Comparison of ENCODE assay signal across 8 cellular contexts in the genomic region with DNA sequence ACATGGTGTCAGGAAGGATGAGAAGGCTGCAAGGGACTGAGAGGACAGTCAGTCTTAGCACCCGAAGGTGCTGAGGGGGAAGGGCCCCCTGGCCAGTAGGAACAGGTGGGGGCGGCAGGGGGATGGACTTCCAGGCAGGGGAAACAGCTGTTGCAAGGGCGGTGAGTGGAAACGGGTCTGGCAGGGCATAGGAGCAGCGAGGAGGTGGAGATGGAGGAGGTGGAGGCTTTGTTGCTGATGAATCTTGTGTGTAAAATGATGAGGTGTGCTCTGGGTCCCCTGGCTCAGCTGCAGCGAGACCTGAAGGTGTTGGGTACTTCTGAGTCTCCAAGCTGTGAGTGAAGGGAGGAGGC. TPM values are rescaled to one million over a fixed set of nuclear protein-coding genes. Genes with fewer than 3 reads are reported as not detected.
DNase-seq lines count a peak whose midpoint lies in the region; ATAC-seq, FAIRE-seq and TF ChIP-seq lines count a peak whose summit lies in the region.

No MANE protein-coding gene starts in this region.

- H3K4me1 Mint-ChIP-seq in T-helper 17 cell (peaks cover 36% of the 10 kb centered on the region), glutamatergic neuron (ENCODE audit: low read depth, unreplicated experiment) (peaks cover 18% of the 10 kb centered on the region)

- H3K9me3 ChIP-seq in T-helper 17 cell (ENCODE audit: control insufficient read depth, low read length, poor library complexity, severe bottlenecking): no peaks in the 10 kb centered on the region
- H3K9me3 ChIP-seq in skeletal muscle tissue (ENCODE audit: control insufficient read depth in 3 of 3, low read length in 3 of 3): no peaks in the 10 kb centered on the region
- no peaks in the 10 kb centered on the region for H3K9me3 ChIP-seq in body of pancreas

- TF ChIP-seq POLR2A in GM12891 (IDR thresholded peaks at IDR 0.05; ENCODE audit: low read depth, low read length) (no peak), body of pancreas (IDR thresholded peaks at IDR 0.05) (no peak)

- intact Hi-C loops in body of pancreas (cut with DNase I): no loop called here

- H3K36me3 ChIP-seq in skeletal muscle tissue (ENCODE audit: control insufficient read depth in 3 of 3, insufficient read depth in 3 of 3, low read length in 3 of 3) (peaks cover 16 to 24% (median 19%) of the 10 kb centered on the region in 3 donors), body of pancreas (replicated peaks in 1 of 2; ENCODE audit: insufficient read depth in 1 of 2, low read depth in 2 of 2) (peaks cover 0 to 7% of the 10 kb centered on the region in 2 donors)

- peak overlapping the region; percentile 35 to 83 (median 78) for H3K9ac ChIP-seq in skeletal muscle tissue (ENCODE audit: low read depth in 1 of 3, low read length in 3 of 3)

- H3K9me3 Mint-ChIP-seq in glutamatergic neuron (ENCODE audit: unreplicated experiment): peaks cover 5% of the 10 kb centered on the region

- no peak for ATAC-seq in T-helper 17 cell
- no peak for ATAC-seq in body of pancreas
- no peak for ATAC-seq in GM19452 (IDR thresholded peaks at IDR 0.05; ENCODE audit: unreplicated experiment)

- H3K27me3 Mint-ChIP-seq in T-helper 17 cell (no peaks in the 10 kb centered on the region), glutamatergic neuron (ENCODE audit: unreplicated experiment) (peaks cover 15% of the 10 kb centered on the region)

- H3K4me3 ChIP-seq in skeletal muscle tissue (ENCODE audit: low read length in 3 of 3) (peak overlapping the region; percentile 69 to 88 (median 85)), body of pancreas (peak overlapping the region in 1 of 2 donors; percentile 93)

- DNase-seq in GM12891 (ENCODE audit: insufficient read length, low spot score) (no peak), T-helper 17 cell (no peak), glutamatergic neuron (no peak), body of pancreas (no peak), AML-193 (lab: John Stamatoyannopoulos, UW) (no peak), EL (no peak)

- H3K27me3 ChIP-seq in skeletal muscle tissue (ENCODE audit: control insufficient read depth in 3 of 3, insufficient read depth in 3 of 3, low read length in 3 of 3) (no peaks in the 10 kb centered on the region), body of pancreas (no peaks in the 10 kb centered on the region)

- H3K27ac ChIP-seq in skeletal muscle tissue (ENCODE audit: low read depth, low read length) (no peak overlapping the region), body of pancreas (no peak overlapping the region)

- H3K4me1 ChIP-seq in skeletal muscle tissue (ENCODE audit: control insufficient read depth in 3 of 3, insufficient read depth in 3 of 3, low read length in 3 of 3): peaks cover 24 to 33% (median 28%) of the 10 kb centered on the region in 3 donors
- H3K4me1 ChIP-seq in body of pancreas: peaks cover 31% of the 10 kb centered on the region

- peak; percentile 81 for FAIRE-seq in GM12891 (lab: Jason Lieb, UNC)

- 17 to 19% methylated on average over 5 to 6 of the region's 6 CpGs for WGBS in body of pancreas, 2 donors

- H3K4me3 Mint-ChIP-seq in T-helper 17 cell (peak overlapping the region; percentile 95), glutamatergic neuron (ENCODE audit: unreplicated experiment) (peak overlapping the region; percentile 99)

- H3K36me3 Mint-ChIP-seq in T-helper 17 cell (ENCODE audit: low read depth): peaks cover 2% of the 10 kb centered on the region
- no peaks in the 10 kb centered on the region for H3K36me3 Mint-ChIP-seq in glutamatergic neuron (ENCODE audit: unreplicated experiment)

- TF ChIP-seq CTCF in glutamatergic neuron (IDR thresholded peaks at IDR 0.05; ENCODE audit: partially characterized antibody, unreplicated experiment) (no peak), body of pancreas (IDR thresholded peaks at IDR 0.05) (no peak)

- H3K27ac Mint-ChIP-seq in T-helper 17 cell: peak overlapping the region; percentile 93
- peak overlapping the region; percentile 94 for H3K27ac Mint-ChIP-seq in glutamatergic neuron (ENCODE audit: unreplicated experiment)

TF ChIP-seq in GM12891, 5 proteins besides CTCF, POLR2A, EP300 and RAD21:
- no peak for TF ChIP-seq POU2F2 (IDR thresholded peaks at IDR 0.05; ENCODE audit: low read depth, low read length)
- TF ChIP-seq TAF1 (IDR thresholded peaks at IDR 0.05; ENCODE audit: low read depth, low read length): no peak
- no peak for TF ChIP-seq PAX5 (IDR thresholded peaks at IDR 0.05; ENCODE audit: insufficient read depth, low read length, severe bottlenecking)
- no peak for TF ChIP-seq SPI1 (IDR thresholded peaks at IDR 0.05; ENCODE audit: low read depth, low read length)
- TF ChIP-seq POLR2AphosphoS5 (IDR thresholded peaks at IDR 0.05; ENCODE audit: low read depth, low read length): no peak

RNA-seq across cellular contexts. Expression of a gene that starts 1.2 kb away (rescaled TPM):
- polyA plus RNA-seq in GM12891 (2012; ENCODE audit: low read depth, missing spikeins): 56.4 TPM
- total RNA-seq in T-helper 17 cell (10 to 100 TPM; 34.6 to 36.0 TPM), glutamatergic neuron (ENCODE audit: unreplicated experiment) (111 TPM), skeletal muscle tissue (25.6 TPM), body of pancreas (10 to 100 TPM; 37.1 to 53.4 TPM)

RNA-seq across cellular contexts. Expression of a gene that starts 30.8 kb away (rescaled TPM):
- polyA plus RNA-seq in GM12891 (2012; ENCODE audit: low read depth, missing spikeins): 22.6 TPM
- 10 to 100 TPM; 69.2 to 71.9 TPM for total RNA-seq in T-helper 17 cell
- 45.2 TPM for total RNA-seq in glutamatergic neuron (ENCODE audit: unreplicated experiment)
- total RNA-seq in skeletal muscle tissue: 1.0 TPM
- total RNA-seq in body of pancreas: 1 to 10 TPM in 1 of 2 donors, not detected in 1; 1.6 TPM

RNA-seq across cellular contexts. Expression of a gene that starts 32.3 kb away (rescaled TPM):
- 0.10 TPM for polyA plus RNA-seq in GM12891 (2012; ENCODE audit: low read depth, missing spikeins)
- total RNA-seq in T-helper 17 cell (not detected), glutamatergic neuron (ENCODE audit: unreplicated experiment) (79.7 TPM), skeletal muscle tissue (not detected), body of pancreas (1 to 10 TPM; 1.3 to 2.6 TPM)

Comparison
In these comparisons a context has a peak if more than half of its experiments do, and no peak if none do; other contexts are left out.
1. RNA of a gene that starts 30.8 kb away (total RNA-seq): 69.2 to 71.9 TPM in T-helper 17 cell and 45.2 TPM in glutamatergic neuron (single experiment); 1.6 TPM in body of pancreas and 1.0 TPM in skeletal muscle tissue (single experiment); every median in the first group is over 10 times any median in the second.
2. RNA of a gene that starts 32.3 kb away (total RNA-seq): 79.7 TPM in glutamatergic neuron (single experiment); 1.3 to 2.6 TPM in body of pancreas, not detected in T-helper 17 cell and not detected in skeletal muscle tissue (single experiment); every median in the first group is over 10 times any median in the second.